8 cellular contexts compared by ENCODE assay signal in genomic region chr19:51169283-51169918, GRCh38. TPM values are rescaled to one million over a fixed set of nuclear protein-coding genes. Genes with fewer than 3 reads are reported as not detected.
A peak's percentile ranks its signal among the peaks of the same experiment; 100 is the strongest.
DNase-seq lines count a peak whose midpoint lies in the region; ATAC-seq and TF ChIP-seq lines count a peak whose summit lies in the region.
"Not testable (repeated sequence)": the region's sequence is repeated elsewhere in the genome, so short reads cannot be mapped to it uniquely, and the experiment has no call there.

No MANE protein-coding gene starts in this region.

- peaks cover 32% of the 10 kb centered on the region for H3K27me3 ChIP-seq in MG63
- peaks cover 81% of the 10 kb centered on the region for H3K27me3 ChIP-seq in PC-9 (ENCODE audit: insufficient read depth, low read depth)
- H3K27me3 ChIP-seq in iPS DF 6.9 (ENCODE audit: control insufficient read depth, insufficient read depth, low read length); prostate gland (replicated peaks; ENCODE audit: insufficient read depth): not testable (repeated sequence)

- ATAC-seq in stimulated activated naive CD8-positive, alpha-beta T cell treated with anti-CD3 and anti-CD28 coated beads, Interleukin-15, amount 100 ng/mL, for 72 hours, result not testable (repeated sequence)

- CTCF ChIA-PET in PC-9 (lab: Charles Lee), result not testable (repeated sequence)

- DNase-seq in DMS79 treated with DMSO at 0.1 percent for 48 hours (lab: John Stamatoyannopoulos, UW) (peak; percentile 23), MG63 (peak; percentile 68), PC-9 (peak; percentile 44 to 71), cerebellar cortex (ENCODE audit: low spot score) (peak; percentile 90), iPS DF 6.9 (ENCODE audit: low read depth, low spot score) (peak; percentile 60), prostate gland (ENCODE audit: low spot score) (peak; percentile 71)
- peak; percentile 19 to 41 for DNase-seq in activated CD8-positive, alpha-beta memory T cell treated with anti-CD3 and anti-CD28 coated beads for 1 hour (ENCODE audit: extremely low read depth in 1 of 2, low read depth in 1 of 2)
- peak; percentile 56 to 61 for DNase-seq in stimulated activated naive CD8-positive, alpha-beta T cell treated with anti-CD3 and anti-CD28 coated beads, Interleukin-15, amount 100 ng/mL, for 72 hours

- not testable (repeated sequence) for H3K27me3 Mint-ChIP-seq in stimulated activated naive CD8-positive, alpha-beta T cell treated with anti-CD3 and anti-CD28 coated beads, Interleukin-15, amount 100 ng/mL, for 72 hours

- peaks cover 31% of the 10 kb centered on the region for H3K4me1 Mint-ChIP-seq in stimulated activated naive CD8-positive, alpha-beta T cell treated with anti-CD3 and anti-CD28 coated beads, Interleukin-15, amount 100 ng/mL, for 72 hours

- H3K79me2 ChIP-seq in PC-9 (ENCODE audit: low read depth), result not testable (repeated sequence)

- not testable (repeated sequence) for H3K9me3 ChIP-seq in MG63; PC-9 (ENCODE audit: insufficient read depth, low read depth); iPS DF 6.9 (ENCODE audit: control insufficient read depth, insufficient read depth, low read length); prostate gland

- not testable (repeated sequence) for H4K20me1 ChIP-seq in PC-9 (ENCODE audit: insufficient read depth)

- not testable (repeated sequence) for H3K4me1 ChIP-seq in PC-9 (replicated peaks; ENCODE audit: insufficient read depth); iPS DF 6.9 (ENCODE audit: control insufficient read depth, insufficient read depth, low read length); prostate gland (replicated peaks)

- intact Hi-C loops in PC-9 (cut with micrococcal nuclease; ENCODE audit: unreplicated experiment), result loop anchor here (1.0 to 5.0 kb wide), 3 partner anchors 152 to 633 kb away; partner anchors contain the start of gene KLK10
- intact Hi-C loops in prostate gland (cut with DNase I), result not testable (repeated sequence)

- not testable (repeated sequence) for H3K4me3 Mint-ChIP-seq in stimulated activated naive CD8-positive, alpha-beta T cell treated with anti-CD3 and anti-CD28 coated beads, Interleukin-15, amount 100 ng/mL, for 72 hours

- not testable (repeated sequence) for H3K4me2 ChIP-seq in PC-9

- not testable (repeated sequence) for H3K4me3 ChIP-seq in MG63; PC-9; iPS DF 6.9 (ENCODE audit: low read length); prostate gland

- not testable (repeated sequence) for H3K36me3 ChIP-seq in MG63; PC-9 (ENCODE audit: low read depth); iPS DF 6.9 (ENCODE audit: control insufficient read depth, insufficient read depth, low read length); prostate gland

- not testable (repeated sequence) for H3F3A ChIP-seq in PC-9 (ENCODE audit: insufficient read depth, low read depth)

- not testable (repeated sequence) for TF ChIP-seq POLR2A in prostate gland (IDR thresholded peaks at IDR 0.05)

- H3K27ac Mint-ChIP-seq in stimulated activated naive CD8-positive, alpha-beta T cell treated with anti-CD3 and anti-CD28 coated beads, Interleukin-15, amount 100 ng/mL, for 72 hours, result not testable (repeated sequence)

- POLR2A ChIA-PET in PC-9 (lab: Charles Lee; ENCODE audit: unreplicated experiment), result not testable (repeated sequence)

- WGBS in iPS DF 6.9 (ENCODE audit: insufficient coverage, insufficient read length), result no CpG with 5 or more reads among the region's 11 CpGs
- 6% methylated on average over 11 of the region's 11 CpGs for WGBS in prostate gland

- H3K27ac ChIP-seq in PC-9; iPS DF 6.9 (ENCODE audit: low read length); prostate gland: not testable (repeated sequence)

- not testable (repeated sequence) for BruUV-seq in PC-9 (replicated peaks; lab: Mats Ljungman, UMichigan)

- not testable (repeated sequence) for H3K9me2 ChIP-seq in PC-9 (ENCODE audit: insufficient read depth)

- not testable (repeated sequence) for H3K9me3 Mint-ChIP-seq in stimulated activated naive CD8-positive, alpha-beta T cell treated with anti-CD3 and anti-CD28 coated beads, Interleukin-15, amount 100 ng/mL, for 72 hours

- not testable (repeated sequence) for H2AFZ ChIP-seq in PC-9

- TF ChIP-seq CTCF in PC-9 (conservative IDR thresholded peaks at IDR 0.05) (peak; percentile 94), prostate gland (IDR thresholded peaks at IDR 0.05) (peak; percentile 49 to 74 (median 60))

RNA-seq across cellular contexts. Expression of gene SIGLEC7, which starts 27.3 kb away (rescaled TPM):
- not detected in 2 replicates for total RNA-seq in MG63 (2014; rRNA removed; shearing (Covaris generic); ENCODE audit: low replicate concordance)
- total RNA-seq in PC-9 (2021) (not detected in 2 replicates), prostate gland (not detected)

RNA-seq across cellular contexts. Expression of gene SIGLEC9, which starts 44.7 kb away (rescaled TPM):
- total RNA-seq in MG63 (2014; rRNA removed; shearing (Covaris generic); ENCODE audit: low replicate concordance), result not detected in 2 replicates
- not detected in 2 replicates for total RNA-seq in PC-9 (2021)
- 1 to 10 TPM in 1 of 2 donors, under 1 TPM in 1; 0.77 to 8.2 TPM for total RNA-seq in prostate gland

RNA-seq across cellular contexts. Expression of gene CD33, which starts 55.5 kb away (rescaled TPM):
- total RNA-seq in MG63 (2014; rRNA removed; shearing (Covaris generic); ENCODE audit: low replicate concordance), result 0.22 and 3.8 TPM in 2 replicates
- total RNA-seq in PC-9 (2021), result not detected in 2 replicates
- 1 to 10 TPM; 1.9 to 2.5 TPM for total RNA-seq in prostate gland

Comparison
In these comparisons a context has a peak if more than half of its experiments do, and no peak if none do; other contexts are left out.
1. DNase-seq: peak in every context shown above with its lines; median percentile 90 in cerebellar cortex; 71 in prostate gland; 68 in MG63; 60 in iPS DF 6.9; 58 in stimulated activated naive CD8-positive, alpha-beta T cell treated with anti-CD3 and anti-CD28 coated beads, Interleukin-15, amount 100 ng/mL, for 72 hours; 58 in PC-9; 30 in activated CD8-positive, alpha-beta memory T cell treated with anti-CD3 and anti-CD28 coated beads for 1 hour; 23 in DMS79 treated with DMSO at 0.1 percent for 48 hours.